ENCODE assay signal across 8 cellular contexts in the genomic region with DNA sequence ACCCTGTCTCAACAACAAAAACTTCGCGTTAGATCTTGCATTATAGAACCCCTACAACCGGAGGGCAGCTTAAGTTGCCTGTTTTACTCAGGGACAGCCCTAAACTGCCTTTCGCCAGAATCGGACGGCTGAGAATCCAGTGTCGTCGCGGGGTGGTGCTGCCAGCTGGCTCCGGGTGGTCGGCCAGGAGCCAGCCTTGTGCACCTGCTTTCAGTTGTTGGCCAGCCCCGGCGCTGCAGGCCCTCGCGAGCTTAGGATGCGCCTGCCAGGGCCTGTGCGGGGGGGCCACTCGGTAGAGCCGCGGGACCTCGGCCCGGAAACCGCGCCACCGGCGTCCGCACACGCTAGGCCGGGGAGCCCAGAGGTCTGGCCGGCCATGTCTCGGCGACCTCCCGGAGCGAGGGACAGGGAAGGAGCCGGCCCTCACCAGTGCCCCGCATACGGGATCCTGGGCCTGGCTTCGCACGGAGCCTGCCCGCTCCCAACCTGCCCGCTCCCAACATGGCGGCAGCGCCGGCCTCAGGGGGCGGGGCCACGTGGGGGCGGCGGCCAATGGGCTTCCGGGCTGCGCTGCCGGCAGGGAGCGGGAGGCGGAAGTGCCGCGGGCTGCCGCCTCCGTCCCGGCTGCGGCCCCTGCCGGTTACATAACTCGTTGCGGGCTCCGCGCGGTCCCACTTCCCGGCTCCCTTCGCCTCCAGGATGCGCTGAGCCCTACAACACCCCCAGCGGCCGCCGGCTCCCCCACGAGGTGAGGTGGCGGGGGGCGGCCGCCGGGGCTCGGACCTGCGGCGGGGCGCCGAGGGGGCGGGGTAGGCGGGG. TPM values are rescaled to one million over a fixed set of nuclear protein-coding genes. Genes with fewer than 3 reads are reported as not detected.
DNase-seq lines count a peak whose midpoint lies in the region; ATAC-seq and TF ChIP-seq lines count a peak whose summit lies in the region.

No MANE protein-coding gene starts in this region.

- H3K23ac ChIP-seq in mesenchymal stem cell (ENCODE audit: low read length in 2 of 2), result no peak overlapping the region

- ATAC-seq in GM19463 (IDR thresholded peaks at IDR 0.05; ENCODE audit: unreplicated experiment), result peak; percentile 75

- no peak overlapping the region for H3K14ac ChIP-seq in mesenchymal stem cell (ENCODE audit: low read length in 2 of 2)

- H3K9me3 ChIP-seq in mesenchymal stem cell (ENCODE audit: control insufficient read depth, low read length), result no peaks in the 10 kb centered on the region

- peak; percentile 95 for DNase-seq in COLO829 (ENCODE audit: low spot score)
- DNase-seq in HL-60 (ENCODE audit: low read depth in 1 of 2, low spot score in 1 of 2), result peak; percentile 87 to 88
- DNase-seq in NCI-H82 (lab: John Stamatoyannopoulos, UW), result peak; percentile 92
- peak; percentile 93 for DNase-seq in activated CD8-positive, alpha-beta memory T cell treated with anti-CD3 and anti-CD28 coated beads for 24 hours
- peak; percentile 82 for DNase-seq in effector CD8-positive, alpha-beta T cell (lab: John Stamatoyannopoulos, UW)
- DNase-seq in mesenchymal stem cell, result peak; percentile 91
- peak; percentile 66 for DNase-seq in stimulated activated CD8-positive, alpha-beta memory T cell treated with anti-CD3 and anti-CD28 coated beads, Interleukin-12 subunit alpha, Interleukin-12 subunit beta, amount 100 ng/mL, for 24 hours (ENCODE audit: extremely low read depth)

- peak overlapping the region; percentile 68 for H2AFZ ChIP-seq in mesenchymal stem cell (ENCODE audit: low read depth, low read length)

- 5% methylated on average over 52 of the region's 83 CpGs for WGBS in mesenchymal stem cell

- peak overlapping the region; percentile 97 for H3K27ac ChIP-seq in HL-60 (replicated peaks)
- H3K27ac ChIP-seq in mesenchymal stem cell (ENCODE audit: low read length, poor library complexity, severe bottlenecking), result peak overlapping the region; percentile 53

- peak; percentile 3 for TF ChIP-seq CTCF in HL-60 (IDR thresholded peaks at IDR 0.05; ENCODE audit: insufficient read depth, low read length)

- peaks cover 1% of the 10 kb centered on the region for H3K79me1 ChIP-seq in mesenchymal stem cell (replicated peaks; ENCODE audit: low read length, poor library complexity, severe bottlenecking)

- peak overlapping the region; percentile 98 for H4K91ac ChIP-seq in mesenchymal stem cell (ENCODE audit: low read length)

- peak overlapping the region; percentile 91 for H2BK120ac ChIP-seq in mesenchymal stem cell (ENCODE audit: low read depth, low read length)

- peak overlapping the region; percentile 98 for H3K9ac ChIP-seq in mesenchymal stem cell (ENCODE audit: low read length)

- H2AK5ac ChIP-seq in mesenchymal stem cell (ENCODE audit: low read length, severe bottlenecking), result peak overlapping the region; percentile 18

- H3K4me1 ChIP-seq in mesenchymal stem cell (ENCODE audit: control insufficient read depth, insufficient read depth, low read depth, low read length), result peaks cover 17% of the 10 kb centered on the region

- peak overlapping the region; percentile 79 to 99 for H3K18ac ChIP-seq in mesenchymal stem cell (ENCODE audit: low read depth in 1 of 2, low read length in 2 of 2)

- H2BK5ac ChIP-seq in mesenchymal stem cell (ENCODE audit: low read depth, low read length, poor library complexity, severe bottlenecking), result peak overlapping the region; percentile 84

- H3K4ac ChIP-seq in mesenchymal stem cell (ENCODE audit: low read depth in 1 of 2, low read length in 2 of 2), result peak overlapping the region; percentile 9 to 95

- no peaks in the 10 kb centered on the region for H3K27me3 ChIP-seq in HL-60 (ENCODE audit: insufficient read depth, poor library complexity, severe bottlenecking)
- no peaks in the 10 kb centered on the region for H3K27me3 ChIP-seq in mesenchymal stem cell (ENCODE audit: control insufficient read depth in 1 of 2, insufficient read depth in 1 of 2, low read length in 2 of 2)

- peak overlapping the region; percentile 74 for H3K4me2 ChIP-seq in mesenchymal stem cell (ENCODE audit: low read length, poor library complexity, severe bottlenecking)

- H2BK15ac ChIP-seq in mesenchymal stem cell (ENCODE audit: low read depth, poor library complexity, severe bottlenecking), result peak overlapping the region; percentile 77

- H3K4me3 ChIP-seq in HL-60 (replicated peaks; ENCODE audit: insufficient read depth, low read length) (peak overlapping the region; percentile 90), mesenchymal stem cell (ENCODE audit: insufficient read depth in 1 of 2, low read depth in 1 of 2, low read length in 2 of 2) (peak overlapping the region; percentile 92 to 97)

- H2BK12ac ChIP-seq in mesenchymal stem cell (ENCODE audit: low read length in 2 of 2), result no peak overlapping the region

- no peaks in the 10 kb centered on the region for H3K36me3 ChIP-seq in mesenchymal stem cell (ENCODE audit: control insufficient read depth in 1 of 2, insufficient read depth in 2 of 2, low read depth in 1 of 2, low read length in 2 of 2)

- peak overlapping the region; percentile 99 for H4K8ac ChIP-seq in mesenchymal stem cell (ENCODE audit: low read length)

RNA-seq across cellular contexts. Expression of a gene that starts 14.2 kb away (rescaled TPM):
- 57.5 TPM for polyA plus RNA-seq in mesenchymal stem cell (2013, experiment 1 of 2)
- polyA plus RNA-seq in mesenchymal stem cell (2013, experiment 2 of 2), result 57.4 TPM

RNA-seq across cellular contexts. Expression of a gene that starts 14.3 kb away (rescaled TPM):
- 1.5 TPM for polyA plus RNA-seq in mesenchymal stem cell (2013, experiment 1 of 2)
- 1.6 TPM for polyA plus RNA-seq in mesenchymal stem cell (2013, experiment 2 of 2)

RNA-seq across cellular contexts. Expression of a gene that starts 37.6 kb away (rescaled TPM):
- polyA plus RNA-seq in mesenchymal stem cell (2013, experiment 1 of 2), result not detected
- not detected for polyA plus RNA-seq in mesenchymal stem cell (2013, experiment 2 of 2)

RNA-seq across cellular contexts. Expression of a gene that starts 43.2 kb away (rescaled TPM):
- 11.7 TPM for polyA plus RNA-seq in mesenchymal stem cell (2013, experiment 1 of 2)
- polyA plus RNA-seq in mesenchymal stem cell (2013, experiment 2 of 2), result 11.8 TPM

RNA-seq across cellular contexts. Expression of a gene that starts 56.6 kb away (rescaled TPM):
- polyA plus RNA-seq in mesenchymal stem cell (2013, experiment 1 of 2), result 12.2 TPM
- polyA plus RNA-seq in mesenchymal stem cell (2013, experiment 2 of 2), result 12.2 TPM

Comparison
In these comparisons a context has a peak if more than half of its experiments do, and no peak if none do; other contexts are left out.
1. Peak in every context shown above with its lines: DNase-seq, ATAC-seq, H3K4me3 ChIP-seq and H3K27ac ChIP-seq.